8 cellular contexts compared by ENCODE assay signal in genomic region chr22:20431520-20432237, GRCh38. TPM values are rescaled to one million over a fixed set of nuclear protein-coding genes. Genes with fewer than 3 reads are reported as not detected.
DNase-seq lines count a peak whose midpoint lies in the region; ATAC-seq and TF ChIP-seq lines count a peak whose summit lies in the region.

No MANE protein-coding gene starts in this region.

- peaks cover 70% of the 10 kb centered on the region for H3K27me3 Mint-ChIP-seq in T-helper 2 cell treated with Interferon-gamma antibody and Interleukin-4, amounts not matched to agents 5 μg/mL and 100 μg/mL, for 36 hours (ENCODE audit: low read depth)
- H3K27me3 Mint-ChIP-seq in activated CD8-positive, alpha-beta T cell treated with anti-CD3 and anti-CD28 coated beads for 36 hours: peaks cover 63% of the 10 kb centered on the region
- peaks cover 11 to 30% (median 28%) of the 10 kb centered on the region in 3 donors for H3K27me3 Mint-ChIP-seq in immature natural killer cell (ENCODE audit: low read depth in 3 of 3)
- peaks cover 68 to 82% of the 10 kb centered on the region in 2 donors for H3K27me3 Mint-ChIP-seq in stimulated activated naive B cell treated with anti-CD40 and anti-IgM and Interleukin-4, amounts not matched to agents 10 μg/mL and 1 μg/mL and 100 μg/mL, for 72 hours

- peaks cover 6% of the 10 kb centered on the region for H3K4me1 Mint-ChIP-seq in T-helper 2 cell treated with Interferon-gamma antibody and Interleukin-4, amounts not matched to agents 5 μg/mL and 100 μg/mL, for 36 hours (ENCODE audit: low read depth)
- peaks cover 17% of the 10 kb centered on the region for H3K4me1 Mint-ChIP-seq in activated CD8-positive, alpha-beta T cell treated with anti-CD3 and anti-CD28 coated beads for 36 hours (ENCODE audit: low read depth)
- peaks cover 7 to 22% of the 10 kb centered on the region in 2 donors for H3K4me1 Mint-ChIP-seq in immature natural killer cell
- peaks cover 15 to 31% of the 10 kb centered on the region in 2 donors for H3K4me1 Mint-ChIP-seq in stimulated activated naive B cell treated with anti-CD40 and anti-IgM and Interleukin-4, amounts not matched to agents 10 μg/mL and 1 μg/mL and 100 μg/mL, for 72 hours

- intact Hi-C loops in activated CD8-positive, alpha-beta T cell treated with anti-CD3 and anti-CD28 coated beads for 36 hours (cut with micrococcal nuclease): loop anchor here (10.0 kb wide), 1 partner anchor 63 kb away; the partner anchor contains the start of gene KLHL22

- peaks cover 3% of the 10 kb centered on the region for H3K36me3 Mint-ChIP-seq in T-helper 2 cell treated with Interferon-gamma antibody and Interleukin-4, amounts not matched to agents 5 μg/mL and 100 μg/mL, for 36 hours (ENCODE audit: low read depth)
- H3K36me3 Mint-ChIP-seq in activated CD8-positive, alpha-beta T cell treated with anti-CD3 and anti-CD28 coated beads for 36 hours (ENCODE audit: low read depth): no peaks in the 10 kb centered on the region
- peaks cover 0 to 4% (median 0%) of the 10 kb centered on the region in 3 donors for H3K36me3 Mint-ChIP-seq in immature natural killer cell
- no peaks in the 10 kb centered on the region for H3K36me3 Mint-ChIP-seq in stimulated activated naive B cell treated with anti-CD40 and anti-IgM and Interleukin-4, amounts not matched to agents 10 μg/mL and 1 μg/mL and 100 μg/mL, for 72 hours

- H3K9me3 Mint-ChIP-seq in T-helper 2 cell treated with Interferon-gamma antibody and Interleukin-4, amounts not matched to agents 5 μg/mL and 100 μg/mL, for 36 hours: no peaks in the 10 kb centered on the region
- no peaks in the 10 kb centered on the region for H3K9me3 Mint-ChIP-seq in activated CD8-positive, alpha-beta T cell treated with anti-CD3 and anti-CD28 coated beads for 36 hours
- H3K9me3 Mint-ChIP-seq in immature natural killer cell: no peaks in the 10 kb centered on the region
- H3K9me3 Mint-ChIP-seq in stimulated activated naive B cell treated with anti-CD40 and anti-IgM and Interleukin-4, amounts not matched to agents 10 μg/mL and 1 μg/mL and 100 μg/mL, for 72 hours: no peaks in the 10 kb centered on the region

- no peak overlapping the region for H3K27ac Mint-ChIP-seq in T-helper 2 cell treated with Interferon-gamma antibody and Interleukin-4, amounts not matched to agents 5 μg/mL and 100 μg/mL, for 36 hours
- no peak overlapping the region for H3K27ac Mint-ChIP-seq in activated CD8-positive, alpha-beta T cell treated with anti-CD3 and anti-CD28 coated beads for 36 hours
- H3K27ac Mint-ChIP-seq in immature natural killer cell: no peak overlapping the region
- H3K27ac Mint-ChIP-seq in stimulated activated naive B cell treated with anti-CD40 and anti-IgM and Interleukin-4, amounts not matched to agents 10 μg/mL and 1 μg/mL and 100 μg/mL, for 72 hours: peak overlapping the region; percentile 15

- TF ChIP-seq CTCF in activated CD8-positive, alpha-beta T cell treated with anti-CD3 and anti-CD28 coated beads for 36 hours (IDR thresholded peaks at IDR 0.05): no peak

- POLR2A ChIA-PET in activated CD8-positive, alpha-beta T cell treated with anti-CD3 and anti-CD28 coated beads for 36 hours (lab: Charles Lee): no interaction called here

- no peak for DNase-seq in T-helper 2 cell treated with Interferon-gamma antibody and Interleukin-4, amounts not matched to agents 5 μg/mL and 100 μg/mL, for 36 hours (ENCODE audit: low spot score)
- DNase-seq in T-helper 2 cell (no peak), immature natural killer cell (no peak), cerebellar nuclear complex (lab: John Stamatoyannopoulos, UW) (no peak)
- no peak for DNase-seq in activated CD8-positive, alpha-beta T cell treated with anti-CD3 and anti-CD28 coated beads for 36 hours
- no peak for DNase-seq in stimulated activated naive B cell treated with anti-CD40 and anti-IgM and Interleukin-4, amounts not matched to agents 10 μg/mL and 1 μg/mL and 100 μg/mL, for 72 hours

- ATAC-seq in activated CD8-positive, alpha-beta T cell treated with anti-CD3 and anti-CD28 coated beads for 36 hours: no peak
- no peak for ATAC-seq in stimulated activated naive B cell treated with anti-CD40 and anti-IgM and Interleukin-4, amounts not matched to agents 10 μg/mL and 1 μg/mL and 100 μg/mL, for 72 hours (replicated peaks)
- ATAC-seq in GM21528 (IDR thresholded peaks at IDR 0.05; ENCODE audit: low FRiP score, unreplicated experiment): no peak
- ATAC-seq in GM18519 (IDR thresholded peaks at IDR 0.05; ENCODE audit: low FRiP score, unreplicated experiment): no peak

- peak overlapping the region; percentile 69 for H3K4me3 Mint-ChIP-seq in T-helper 2 cell treated with Interferon-gamma antibody and Interleukin-4, amounts not matched to agents 5 μg/mL and 100 μg/mL, for 36 hours
- H3K4me3 Mint-ChIP-seq in activated CD8-positive, alpha-beta T cell treated with anti-CD3 and anti-CD28 coated beads for 36 hours: peak overlapping the region; percentile 24
- peak overlapping the region in 3 of 5 donors; percentile 32 to 52 (median 44) for H3K4me3 Mint-ChIP-seq in immature natural killer cell
- peak overlapping the region; percentile 66 to 82 for H3K4me3 Mint-ChIP-seq in stimulated activated naive B cell treated with anti-CD40 and anti-IgM and Interleukin-4, amounts not matched to agents 10 μg/mL and 1 μg/mL and 100 μg/mL, for 72 hours

- CTCF ChIA-PET in activated CD8-positive, alpha-beta T cell treated with anti-CD3 and anti-CD28 coated beads for 36 hours (lab: Charles Lee): interaction anchor here (0.6 to 1.9 kb wide), 4 partner anchors 9 to 22 kb away, joined by 3 to 5 read pairs (median 3); no protein-coding TSS in a partner anchor

RNA-seq across cellular contexts. Expression of gene SCARF2, which starts 5.9 kb away (rescaled TPM):
- total RNA-seq in activated CD8-positive, alpha-beta T cell treated with anti-CD3 and anti-CD28 coated beads for 36 hours: under 1 TPM; 0.20 to 0.27 TPM
- under 1 TPM in 1 of 3 donors, not detected in 2; 0.48 TPM for polyA plus RNA-seq in immature natural killer cell

RNA-seq across cellular contexts. Expression of gene ZNF74, which starts 37.7 kb away (rescaled TPM):
- total RNA-seq in activated CD8-positive, alpha-beta T cell treated with anti-CD3 and anti-CD28 coated beads for 36 hours: 10 to 100 TPM; 11.8 to 13.4 TPM
- polyA plus RNA-seq in immature natural killer cell: 10 to 100 TPM in 1 of 3 donors, 1 to 10 TPM in 2; 2.0 to 16.8 (median 6.7) TPM

Comparison
In these comparisons a context has a peak if more than half of its experiments do, and no peak if none do; other contexts are left out.
1. H3K4me3 Mint-ChIP-seq: peak in every context shown above with its lines; median percentile 74 in stimulated activated naive B cell treated with anti-CD40 and anti-IgM and Interleukin-4, amounts not matched to agents 10 μg/mL and 1 μg/mL and 100 μg/mL, for 72 hours; 69 in T-helper 2 cell treated with Interferon-gamma antibody and Interleukin-4, amounts not matched to agents 5 μg/mL and 100 μg/mL, for 36 hours; 44 in immature natural killer cell; 24 in activated CD8-positive, alpha-beta T cell treated with anti-CD3 and anti-CD28 coated beads for 36 hours.